Comparison of ENCODE assay signal across 20 cellular contexts in the genomic region with DNA sequence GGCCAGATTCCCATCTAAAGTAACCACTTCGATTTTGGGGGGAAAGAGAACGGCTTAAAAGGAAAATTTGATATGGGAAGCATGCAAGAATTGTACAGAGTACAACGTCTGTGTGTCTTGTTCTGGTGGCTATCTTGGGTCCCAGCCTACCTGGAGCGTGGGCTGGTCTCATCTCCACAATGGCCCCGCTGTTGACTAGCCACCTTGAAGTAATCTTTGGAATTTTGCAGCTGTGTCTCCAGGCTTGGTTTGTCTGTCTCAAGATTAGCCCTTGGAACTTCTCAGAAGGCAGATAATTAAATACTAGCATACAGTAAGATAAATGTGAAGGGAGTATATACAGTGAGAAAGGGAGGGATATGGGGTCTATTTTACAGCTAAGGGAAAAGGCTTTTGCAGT. TPM values are rescaled to one million over a fixed set of nuclear protein-coding genes. Genes with fewer than 3 reads are reported as not detected.
DNase-seq lines count a peak whose midpoint lies in the region; ATAC-seq and TF ChIP-seq lines count a peak whose summit lies in the region.
"Had no signal": no experiment of that assay in that cellular context is flagged by ENCODE, and none has a peak within 500 bp of the region (broad histone marks: within the 10 kb centered on the region; RNA-seq: fewer than 3 reads in every experiment).

No MANE protein-coding gene starts in this region.

- H3K9ac ChIP-seq in MM.1S (ENCODE audit: low read length), result no peak overlapping the region
- no peak overlapping the region for H3K9ac ChIP-seq in endodermal cell (ENCODE audit: extremely low read depth, low read length, poor library complexity, severe bottlenecking)
- H3K9ac ChIP-seq: SK-N-SH had no signal

- no peaks in the 10 kb centered on the region for H3K27me3 Mint-ChIP-seq in activated naive CD8-positive, alpha-beta T cell
- H3K27me3 Mint-ChIP-seq in activated naive CD8-positive, alpha-beta T cell treated with anti-CD3 and anti-CD28 coated beads for 36 hours, result no peaks in the 10 kb centered on the region
- H3K27me3 Mint-ChIP-seq in endodermal cell (ENCODE audit: insufficient read depth), result no peaks in the 10 kb centered on the region
- H3K27me3 Mint-ChIP-seq in progenitor cell of endocrine pancreas, result no peaks in the 10 kb centered on the region
- H3K27me3 Mint-ChIP-seq: stimulated activated memory B cell treated with anti-CD40 and anti-IgM and Interleukin-4, amounts not matched to agents 10 μg/mL and 1 μg/mL and 100 μg/mL, for 72 hours had no signal

- H3K9me2 ChIP-seq in MM.1S (replicated peaks; ENCODE audit: insufficient read depth, low read length), result no peaks in the 10 kb centered on the region
- H3K9me2 ChIP-seq: SK-N-SH had no signal

- peak overlapping the region; percentile 56 for H3K4me3 Mint-ChIP-seq in activated naive CD8-positive, alpha-beta T cell
- no peak overlapping the region for H3K4me3 Mint-ChIP-seq in activated naive CD8-positive, alpha-beta T cell treated with anti-CD3 and anti-CD28 coated beads for 36 hours
- H3K4me3 Mint-ChIP-seq in endodermal cell (peak overlapping the region; percentile 94), progenitor cell of endocrine pancreas (ENCODE audit: low read depth) (peak overlapping the region; percentile 60)

- no peaks in the 10 kb centered on the region for H3K36me3 Mint-ChIP-seq in activated naive CD8-positive, alpha-beta T cell
- H3K36me3 Mint-ChIP-seq in activated naive CD8-positive, alpha-beta T cell treated with anti-CD3 and anti-CD28 coated beads for 36 hours, result peaks cover 30% of the 10 kb centered on the region
- H3K36me3 Mint-ChIP-seq in endodermal cell (ENCODE audit: low read depth) (peaks cover 22% of the 10 kb centered on the region), progenitor cell of endocrine pancreas (ENCODE audit: insufficient read depth) (no peaks in the 10 kb centered on the region)

- peaks cover 8% of the 10 kb centered on the region for H3K4me1 ChIP-seq in MM.1S (ENCODE audit: low read length)
- H3K4me1 ChIP-seq in endodermal cell (ENCODE audit: control insufficient read depth, insufficient read depth, low read length), result no peaks in the 10 kb centered on the region
- H3K4me1 ChIP-seq: BE2C, prostate gland had no signal

- 0 out of 2 replicates have a peak overlapping the region, but pooled peaks have one; percentile 60 for H2AFZ ChIP-seq in MM.1S (ENCODE audit: low read length)

- 80 to 87% methylated on average over 5 of the region's 5 CpGs for WGBS in endodermal cell (ENCODE audit: insufficient coverage in 1 of 2, insufficient read length in 1 of 2), 2 experiments

- no peak overlapping the region for H3K27ac Mint-ChIP-seq in activated naive CD8-positive, alpha-beta T cell
- H3K27ac Mint-ChIP-seq in activated naive CD8-positive, alpha-beta T cell treated with anti-CD3 and anti-CD28 coated beads for 36 hours, result no peak overlapping the region
- H3K27ac Mint-ChIP-seq in endodermal cell (no peak overlapping the region), progenitor cell of endocrine pancreas (no peak overlapping the region)

- no peaks in the 10 kb centered on the region for H3K36me3 ChIP-seq in MM.1S (replicated peaks; ENCODE audit: insufficient read depth, low read length)
- peaks cover 32% of the 10 kb centered on the region for H3K36me3 ChIP-seq in endodermal cell (ENCODE audit: control insufficient read depth, insufficient read depth, low read length)
- H3K36me3 ChIP-seq: BE2C, prostate gland had no signal

- H3K27ac ChIP-seq in MM.1S (ENCODE audit: low read length) (no peak overlapping the region), endodermal cell (ENCODE audit: low read depth, low read length) (no peak overlapping the region)

- H3K4me3 ChIP-seq in MM.1S (ENCODE audit: low read length) (no peak overlapping the region; the same call in 1 of the 2 replicates), endodermal cell (ENCODE audit: low read length) (peak overlapping the region; percentile 96)

- H4K20me1 ChIP-seq in MM.1S (ENCODE audit: insufficient read depth, low read length), result no peaks in the 10 kb centered on the region

- H3K27me3 ChIP-seq in MM.1S (replicated peaks; ENCODE audit: insufficient read depth, low read length), result no peaks in the 10 kb centered on the region
- H3K27me3 ChIP-seq in endodermal cell (ENCODE audit: control insufficient read depth, insufficient read depth, low read length, poor library complexity, severe bottlenecking), result no peaks in the 10 kb centered on the region
- H3K27me3 ChIP-seq: BE2C, esophagus muscularis mucosa, Peyer's patch, tibial nerve had no signal

- H3K4me1 Mint-ChIP-seq in activated naive CD8-positive, alpha-beta T cell (ENCODE audit: low read depth), result peaks cover 48% of the 10 kb centered on the region
- peaks cover 33% of the 10 kb centered on the region for H3K4me1 Mint-ChIP-seq in activated naive CD8-positive, alpha-beta T cell treated with anti-CD3 and anti-CD28 coated beads for 36 hours
- H3K4me1 Mint-ChIP-seq in endodermal cell (peaks cover 22% of the 10 kb centered on the region), progenitor cell of endocrine pancreas (ENCODE audit: low read depth) (peaks cover 17% of the 10 kb centered on the region)

- H3K79me2 ChIP-seq in MM.1S (ENCODE audit: low read length), result peaks cover 30% of the 10 kb centered on the region

- no peak for ATAC-seq in HG03045 (IDR thresholded peaks at IDR 0.05; ENCODE audit: unreplicated experiment)
- ATAC-seq in HG02870 (IDR thresholded peaks at IDR 0.05; ENCODE audit: unreplicated experiment), result no peak
- ATAC-seq: stimulated activated memory B cell treated with anti-CD40 and anti-IgM and Interleukin-4, amounts not matched to agents 10 μg/mL and 1 μg/mL and 100 μg/mL, for 72 hours had no signal

- TF ChIP-seq CTCF in MM.1S (IDR thresholded peaks at IDR 0.05; ENCODE audit: low read length) (no peak), endodermal cell (conservative IDR thresholded peaks at IDR 0.05) (no peak), progenitor cell of endocrine pancreas (IDR thresholded peaks at IDR 0.05; ENCODE audit: unreplicated experiment) (no peak)

- H3K9me3 ChIP-seq in MM.1S (replicated peaks; ENCODE audit: insufficient read depth, low read length) (no peaks in the 10 kb centered on the region), endodermal cell (ENCODE audit: control insufficient read depth, low read length) (no peaks in the 10 kb centered on the region)
- H3K9me3 ChIP-seq: BE2C, esophagus muscularis mucosa, Peyer's patch, prostate gland, SK-N-SH, tibial nerve had no signal

- peaks cover 10% of the 10 kb centered on the region for H3F3A ChIP-seq in MM.1S (ENCODE audit: insufficient read depth, low read length)

- H3K4me2 ChIP-seq in MM.1S (ENCODE audit: low read depth, low read length), result peak overlapping the region; percentile 50; the same call in 1 of the 2 replicates

- DNase-seq in activated naive CD8-positive, alpha-beta T cell treated with anti-CD3 and anti-CD28 coated beads for 36 hours, result no peak
- no peak for DNase-seq in MM.1S
- no peak for DNase-seq in endodermal cell
- DNase-seq in progenitor cell of endocrine pancreas (ENCODE audit: low spot score, unreplicated experiment), result no peak
- DNase-seq in AG08395 (ENCODE audit: low spot score), result no peak
- DNase-seq: BE2C, DMS153, Kasumi-1, NCI-H1105 treated with DMSO at 0.1 percent for 48 hours, NCI-H2171 treated with DMSO at 0.1 percent for 48 hours, NCI-H82, Peyer's patch, SK-N-SH had no signal

- no peaks in the 10 kb centered on the region for H3K9me3 Mint-ChIP-seq in activated naive CD8-positive, alpha-beta T cell (ENCODE audit: low read depth)
- H3K9me3 Mint-ChIP-seq in activated naive CD8-positive, alpha-beta T cell treated with anti-CD3 and anti-CD28 coated beads for 36 hours, result no peaks in the 10 kb centered on the region
- no peaks in the 10 kb centered on the region for H3K9me3 Mint-ChIP-seq in endodermal cell
- no peaks in the 10 kb centered on the region for H3K9me3 Mint-ChIP-seq in progenitor cell of endocrine pancreas (ENCODE audit: low read depth)
- H3K9me3 Mint-ChIP-seq: stimulated activated memory B cell treated with anti-CD40 and anti-IgM and Interleukin-4, amounts not matched to agents 10 μg/mL and 1 μg/mL and 100 μg/mL, for 72 hours had no signal

RNA-seq across cellular contexts. Expression of a gene that starts 1.3 kb away (rescaled TPM):
- total RNA-seq in activated naive CD8-positive, alpha-beta T cell treated with anti-CD3 and anti-CD28 coated beads for 36 hours, result 10 to 100 TPM; 26.1 to 26.5 TPM
- total RNA-seq in endodermal cell (10 to 100 TPM; 32.7 to 50.1 TPM), progenitor cell of endocrine pancreas (42.7 and 51.6 TPM in 2 replicates)
- 18.5 TPM for polyA plus RNA-seq in endodermal cell (2013, experiment 1 of 2)
- 15.8 TPM for polyA plus RNA-seq in endodermal cell (2013, experiment 2 of 2)

RNA-seq across cellular contexts. Expression of a gene that starts 37.0 kb away (rescaled TPM):
- total RNA-seq in activated naive CD8-positive, alpha-beta T cell treated with anti-CD3 and anti-CD28 coated beads for 36 hours, result 10 to 100 TPM; 54.3 to 54.4 TPM
- total RNA-seq in endodermal cell (10 to 100 TPM; 23.0 to 25.5 TPM), progenitor cell of endocrine pancreas (10.5 and 11.0 TPM in 2 replicates)
- polyA plus RNA-seq in endodermal cell (2013, experiment 1 of 2), result 24.6 TPM
- polyA plus RNA-seq in endodermal cell (2013, experiment 2 of 2), result 22.5 TPM

RNA-seq across cellular contexts. Expression of a gene that starts 37.1 kb away (rescaled TPM):
- 100 to 1,000 TPM; 114 to 119 TPM for total RNA-seq in activated naive CD8-positive, alpha-beta T cell treated with anti-CD3 and anti-CD28 coated beads for 36 hours
- total RNA-seq in endodermal cell (10 to 100 TPM; 72.7 to 74.3 TPM), progenitor cell of endocrine pancreas (62.7 and 62.9 TPM in 2 replicates)
- 47.3 TPM for polyA plus RNA-seq in endodermal cell (2013, experiment 1 of 2)
- polyA plus RNA-seq in endodermal cell (2013, experiment 2 of 2), result 42.2 TPM
